Comparison of ENCODE assay signal across 10 cellular contexts in the genomic region with DNA sequence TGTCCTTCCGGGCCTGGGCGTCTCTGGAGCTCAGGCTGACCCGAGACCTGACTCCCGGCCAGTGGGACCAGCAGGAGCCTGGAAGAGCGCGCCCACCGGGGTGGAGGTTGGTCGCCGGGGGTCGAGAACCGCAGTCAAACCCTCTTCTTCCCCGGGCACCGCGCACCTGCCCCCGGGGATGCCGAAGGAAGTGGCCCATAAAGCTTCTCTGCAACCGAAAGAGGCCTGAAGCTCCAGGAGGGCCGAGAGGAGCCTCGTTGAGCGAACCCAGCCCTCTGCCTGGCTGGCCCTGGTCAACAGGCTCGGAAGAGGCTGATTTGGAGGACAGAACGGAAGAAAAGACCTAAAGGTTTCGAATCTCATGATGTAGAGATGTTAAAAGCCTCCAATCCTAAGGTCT. TPM values are rescaled to one million over a fixed set of nuclear protein-coding genes. Genes with fewer than 3 reads are reported as not detected.
A peak's percentile ranks its signal among the peaks of the same experiment; 100 is the strongest.
DNase-seq lines count a peak whose midpoint lies in the region; ATAC-seq, FAIRE-seq and TF ChIP-seq lines count a peak whose summit lies in the region.
"Not testable (repeated sequence)": the region's sequence is repeated elsewhere in the genome, so short reads cannot be mapped to it uniquely, and the experiment has no call there.
"Had no signal": no experiment of that assay in that cellular context is flagged by ENCODE, and none has a peak within 500 bp of the region (broad histone marks: within the 10 kb centered on the region; RNA-seq: fewer than 3 reads in every experiment).

No MANE protein-coding gene starts in this region.

- H3K9me2 ChIP-seq in GM23338 (ENCODE audit: insufficient read depth); Karpas-422 (replicated peaks; ENCODE audit: insufficient read depth, low read length): not testable (repeated sequence)

- H3K9me3 ChIP-seq in BLaER1 treated with 17β-estradiol and CSF1 and Interleukin-3, amounts not matched to agents 10 nM and 100 nM (replicated peaks in 1 of 11): peaks cover 0 to 21% (median 14%) of the 10 kb centered on the region in 11 experiments; a peak in 15 of 22 replicates
- not testable (repeated sequence) for H3K9me3 ChIP-seq in Karpas-422 (ENCODE audit: low read length); astrocyte (ENCODE audit: insufficient read depth, low read depth, low read length); kidney (ENCODE audit: control insufficient read depth in 1 of 2, low read length in 2 of 2); spleen

- not testable (repeated sequence) for H3K36me3 Mint-ChIP-seq in GM23338 (ENCODE audit: low read depth); astrocyte (ENCODE audit: low read depth, unreplicated experiment); glutamatergic neuron (ENCODE audit: unreplicated experiment); nephron progenitor cell (ENCODE audit: low read depth)

- H3K27me3 Mint-ChIP-seq in GM23338 (ENCODE audit: insufficient read depth, low read depth, poor library complexity) (peaks cover 31% of the 10 kb centered on the region), astrocyte (ENCODE audit: low read depth, unreplicated experiment) (peaks cover 36% of the 10 kb centered on the region), glutamatergic neuron (ENCODE audit: unreplicated experiment) (peaks cover 13% of the 10 kb centered on the region), nephron progenitor cell (ENCODE audit: low read depth, poor library complexity) (peaks cover 43% of the 10 kb centered on the region)

- peaks cover 11% of the 10 kb centered on the region for H3F3A ChIP-seq in GM23338 (replicated peaks; ENCODE audit: low read depth)

- intact Hi-C loops in kidney (cut with DNase I); spleen (cut with DNase I; ENCODE audit: low total_unique reads): not testable (repeated sequence)

- H3K4me2 ChIP-seq in BLaER1 treated with 17β-estradiol and CSF1 and Interleukin-3, amounts not matched to agents 10 nM and 100 nM: peak overlapping the region in 9 of 11 experiments; percentile 13 to 67 (median 54); a peak in 17 of 22 replicates
- peak overlapping the region; percentile 91 for H3K4me2 ChIP-seq in GM23338
- H3K4me2 ChIP-seq in Karpas-422 (ENCODE audit: low read depth, low read length, poor library complexity, severe bottlenecking); astrocyte (ENCODE audit: low read length): not testable (repeated sequence)

- H3K27ac Mint-ChIP-seq in GM23338; astrocyte (ENCODE audit: unreplicated experiment); nephron progenitor cell: not testable (repeated sequence)
- H3K27ac Mint-ChIP-seq in glutamatergic neuron (ENCODE audit: unreplicated experiment): peak overlapping the region; percentile 89

- peaks cover 0 to 31% (median 14%) of the 10 kb centered on the region in 10 experiments; a peak in 11 of 20 replicates for H3K4me1 ChIP-seq in BLaER1 treated with 17β-estradiol and CSF1 and Interleukin-3, amounts not matched to agents 10 nM and 100 nM
- not testable (repeated sequence) for H3K4me1 ChIP-seq in GM23338 (ENCODE audit: insufficient read depth); Karpas-422 (ENCODE audit: low read length); astrocyte (ENCODE audit: insufficient read depth, low read length); kidney (ENCODE audit: control insufficient read depth in 1 of 2, insufficient read depth in 1 of 2, low read depth in 1 of 2, low read length in 2 of 2)
- peaks cover 0 to 23% (median 7%) of the 10 kb centered on the region in 6 donors for H3K4me1 ChIP-seq in spleen

- TF ChIP-seq CTCF in GM23338 (conservative IDR thresholded peaks at IDR 0.05; ENCODE audit: low read depth in 2 of 2); astrocyte (IDR thresholded peaks at IDR 0.05; ENCODE audit: insufficient read depth, low read depth, low read length); glutamatergic neuron (IDR thresholded peaks at IDR 0.05; ENCODE audit: partially characterized antibody, unreplicated experiment); kidney (IDR thresholded peaks at IDR 0.05; ENCODE audit: borderline replicate concordance, extremely low read depth, insufficient read depth); nephron progenitor cell (IDR thresholded peaks at IDR 0.05); spleen (IDR thresholded peaks at IDR 0.05 in 8 of 11, conservative IDR thresholded peaks at IDR 0.05 in 3 of 11): not testable (repeated sequence)

- ATAC-seq in GM23338: not testable (repeated sequence)

- not testable (repeated sequence) for TF ChIP-seq POLR2A in spleen (IDR thresholded peaks at IDR 0.05)

- H3K27me3 ChIP-seq in BLaER1 treated with 17β-estradiol and CSF1 and Interleukin-3, amounts not matched to agents 10 nM and 100 nM: peaks cover 19 to 45% (median 36%) of the 10 kb centered on the region in 11 experiments
- peaks cover 35% of the 10 kb centered on the region for H3K27me3 ChIP-seq in GM23338 (ENCODE audit: insufficient read depth)
- not testable (repeated sequence) for H3K27me3 ChIP-seq in Karpas-422 (ENCODE audit: low read length)
- peaks cover 17% of the 10 kb centered on the region for H3K27me3 ChIP-seq in astrocyte (ENCODE audit: insufficient read depth, low read length)
- H3K27me3 ChIP-seq in spleen (replicated peaks in 1 of 7): peaks cover 0 to 58% (median 17%) of the 10 kb centered on the region in 7 donors

- DNase-seq in GM23338 (ENCODE audit: low spot score) (peak; percentile 35), Karpas-422 (peak; percentile 9), kidney (peak; percentile 78), spleen (peak; percentile 72)
- DNase-seq in astrocyte (ENCODE audit: low read depth); glutamatergic neuron; nephron progenitor cell: not testable (repeated sequence)

- H3K4me1 Mint-ChIP-seq in GM23338: peaks cover 31% of the 10 kb centered on the region
- not testable (repeated sequence) for H3K4me1 Mint-ChIP-seq in astrocyte (ENCODE audit: low read depth, unreplicated experiment); nephron progenitor cell
- peaks cover 19% of the 10 kb centered on the region for H3K4me1 Mint-ChIP-seq in glutamatergic neuron (ENCODE audit: low read depth, unreplicated experiment)

- not testable (repeated sequence) for H3K9ac ChIP-seq in BLaER1 treated with 17β-estradiol and CSF1 and Interleukin-3, amounts not matched to agents 10 nM and 100 nM; Karpas-422 (ENCODE audit: low read length); astrocyte (ENCODE audit: low read length); kidney (ENCODE audit: low read length in 2 of 2)

- not testable (repeated sequence) for H3K4me3 ChIP-seq in BLaER1 treated with 17β-estradiol and CSF1 and Interleukin-3, amounts not matched to agents 10 nM and 100 nM; Karpas-422 (ENCODE audit: low read length); astrocyte (ENCODE audit: insufficient read depth, low read depth, low read length); kidney (ENCODE audit: low read length in 2 of 2); spleen
- H3K4me3 ChIP-seq in GM23338: peak overlapping the region; percentile 88

- peak overlapping the region in 1 of 11 experiments; percentile 52; a peak in 2 of 22 replicates for H3K27ac ChIP-seq in BLaER1 treated with 17β-estradiol and CSF1 and Interleukin-3, amounts not matched to agents 10 nM and 100 nM
- not testable (repeated sequence) for H3K27ac ChIP-seq in GM23338 (ENCODE audit: low read depth); Karpas-422 (ENCODE audit: low read length); astrocyte (ENCODE audit: low read depth, low read length); kidney (ENCODE audit: low read depth in 2 of 2, low read length in 2 of 2); spleen

- H3K9me3 Mint-ChIP-seq in GM23338; astrocyte (ENCODE audit: unreplicated experiment); nephron progenitor cell: not testable (repeated sequence)
- peaks cover 11% of the 10 kb centered on the region for H3K9me3 Mint-ChIP-seq in glutamatergic neuron (ENCODE audit: unreplicated experiment)

- not testable (repeated sequence) for H3K36me3 ChIP-seq in BLaER1 treated with 17β-estradiol and CSF1 and Interleukin-3, amounts not matched to agents 10 nM and 100 nM; GM23338 (ENCODE audit: insufficient read depth); Karpas-422 (ENCODE audit: insufficient read depth, low read length); astrocyte (ENCODE audit: insufficient read depth, low read length); kidney (ENCODE audit: control insufficient read depth in 1 of 2, insufficient read depth in 2 of 2, low read length in 2 of 2); spleen

- not testable (repeated sequence) for H3K79me2 ChIP-seq in GM23338 (replicated peaks; ENCODE audit: insufficient read depth); Karpas-422 (ENCODE audit: low read length); astrocyte (ENCODE audit: insufficient read depth, low read length)

- not testable (repeated sequence) for H4K20me1 ChIP-seq in BLaER1 treated with 17β-estradiol and CSF1 and Interleukin-3, amounts not matched to agents 10 nM and 100 nM; GM23338 (replicated peaks; ENCODE audit: insufficient read depth); Karpas-422 (ENCODE audit: insufficient read depth, low read depth, low read length); astrocyte (ENCODE audit: insufficient read depth, low read length)

- H3K4me3 Mint-ChIP-seq in GM23338: peak overlapping the region; percentile 65
- peak overlapping the region; percentile 64 for H3K4me3 Mint-ChIP-seq in astrocyte (ENCODE audit: unreplicated experiment)
- peak overlapping the region; percentile 72 for H3K4me3 Mint-ChIP-seq in glutamatergic neuron (ENCODE audit: unreplicated experiment)
- peak overlapping the region; percentile 54 for H3K4me3 Mint-ChIP-seq in nephron progenitor cell

- not testable (repeated sequence) for H2AFZ ChIP-seq in GM23338; Karpas-422 (ENCODE audit: low read length); astrocyte (ENCODE audit: low read depth, low read length)

- WGBS in spleen, 5 donors: 78 to 89% (median 82%) methylated on average over 11 to 23 of the region's 23 CpGs

- not testable (repeated sequence) for FAIRE-seq in astrocyte (lab: Jason Lieb, UNC); kidney (lab: Jason Lieb, UNC)

RNA-seq across cellular contexts. Expression of a gene that starts 24.6 kb away (rescaled TPM):
- total RNA-seq in GM23338 (2014; rRNA removed; shearing (Covaris generic)): under 0.01 TPM in 1 of 2 replicates, not detected in the other
- not detected in 2 replicates for polyA plus RNA-seq in GM23338 (2016; fragmentation: Nextera tagmentation; extraction: Ambion mirVana)
- total RNA-seq in Karpas-422 (2014; rRNA removed; shearing (Covaris generic); ENCODE audit: low replicate concordance): under 0.01 TPM in 2 replicates
- 1,356 and 1,553 TPM in 2 replicates for total RNA-seq in astrocyte
- 3,598 TPM for total RNA-seq in glutamatergic neuron (ENCODE audit: unreplicated experiment)
- total RNA-seq in kidney: 8,605 TPM
- 26.8 TPM for polyA plus RNA-seq in kidney (ENCODE audit: insufficient read depth, low read depth, low replicate concordance)
- total RNA-seq in spleen: 1,000 to 10,000 TPM in 4 of 7 donors, under 1 TPM in 3; under 0.01 to 8,075 (median 6,234) TPM
- polyA plus RNA-seq in spleen: not detected
- total RNA-seq: M059J had no signal
- polyA plus RNA-seq: CD4-positive, alpha-beta memory T cell had no signal

RNA-seq across cellular contexts. Expression of a gene that starts 50.6 kb away (rescaled TPM):
- total RNA-seq in GM23338 (2014; rRNA removed; shearing (Covaris generic)): 74.6 and 106 TPM in 2 replicates
- polyA plus RNA-seq in GM23338 (2016; fragmentation: Nextera tagmentation; extraction: Ambion mirVana) (13.0 and 15.1 TPM in 2 replicates), kidney (ENCODE audit: insufficient read depth, low read depth, low replicate concordance) (10.6 TPM), spleen (10 to 100 TPM; 14.5 to 55.4 (median 27.5) TPM)
- 12.1 and 29.1 TPM in 2 replicates for total RNA-seq in Karpas-422 (2014; rRNA removed; shearing (Covaris generic); ENCODE audit: low replicate concordance)
- total RNA-seq in astrocyte (12.1 and 15.9 TPM in 2 replicates), glutamatergic neuron (ENCODE audit: unreplicated experiment) (50.9 TPM), kidney (30.5 TPM), spleen (10 to 100 TPM; 19.0 to 41.9 (median 31.0) TPM)
